In the genomic region with DNA sequence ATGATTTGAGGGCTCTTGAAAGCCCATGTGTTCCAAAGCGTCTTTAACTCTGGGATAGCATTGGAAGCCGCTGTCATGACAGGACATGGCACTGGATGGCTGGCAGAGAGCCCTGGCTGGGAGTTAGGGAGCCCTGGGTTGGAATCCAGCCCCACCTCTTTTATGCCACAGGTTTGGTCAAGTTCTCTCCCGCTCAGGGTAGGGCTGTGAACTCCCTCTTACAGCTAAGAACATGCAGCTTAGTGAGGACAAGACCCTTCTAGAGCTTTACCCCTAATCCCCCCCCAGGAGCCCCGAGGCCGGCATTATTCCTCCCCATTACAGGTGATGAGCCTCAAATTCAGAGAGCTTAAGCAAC, we compare ENCODE assay signal across 2 cellular contexts.
TF ChIP-seq lines count a peak whose summit lies in the region.

No MANE protein-coding gene starts in this region.

TF ChIP-seq in SK-N-SH, 30 proteins besides CTCF, POLR2A, EP300 and RAD21:
- no peak for TF ChIP-seq YY1 (IDR thresholded peaks at IDR 0.05; ENCODE audit: low read depth)
- no peak for TF ChIP-seq GABPA (IDR thresholded peaks at IDR 0.05; ENCODE audit: low read depth)
- no peak for TF ChIP-seq CHD2 (IDR thresholded peaks at IDR 0.05; ENCODE audit: low read length, partially characterized antibody)
- TF ChIP-seq GATA2 (CRISPR knock-in tag; IDR thresholded peaks at IDR 0.05): no peak
- TF ChIP-seq NRF1 (IDR thresholded peaks at IDR 0.05; ENCODE audit: low read depth, low read length): no peak
- TF ChIP-seq MXI1 (IDR thresholded peaks at IDR 0.05; ENCODE audit: low read depth, low read length): no peak
- TF ChIP-seq, protein P1, sequence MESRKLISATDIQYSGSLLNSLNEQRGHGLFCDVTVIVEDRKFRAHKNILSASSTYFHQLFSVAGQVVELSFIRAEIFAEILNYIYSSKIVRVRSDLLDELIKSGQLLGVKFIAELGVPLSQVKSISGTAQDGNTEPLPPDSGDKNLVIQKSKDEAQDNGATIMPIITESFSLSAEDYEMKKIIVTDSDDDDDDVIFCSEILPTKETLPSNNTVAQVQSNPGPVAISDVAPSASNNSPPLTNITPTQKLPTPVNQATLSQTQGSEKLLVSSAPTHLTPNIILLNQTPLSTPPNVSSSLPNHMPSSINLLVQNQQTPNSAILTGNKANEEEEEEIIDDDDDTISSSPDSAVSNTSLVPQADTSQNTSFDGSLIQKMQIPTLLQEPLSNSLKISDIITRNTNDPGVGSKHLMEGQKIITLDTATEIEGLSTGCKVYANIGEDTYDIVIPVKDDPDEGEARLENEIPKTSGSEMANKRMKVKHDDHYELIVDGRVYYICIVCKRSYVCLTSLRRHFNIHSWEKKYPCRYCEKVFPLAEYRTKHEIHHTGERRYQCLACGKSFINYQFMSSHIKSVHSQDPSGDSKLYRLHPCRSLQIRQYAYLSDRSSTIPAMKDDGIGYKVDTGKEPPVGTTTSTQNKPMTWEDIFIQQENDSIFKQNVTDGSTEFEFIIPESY (IDR thresholded peaks at IDR 0.05; ENCODE audit: borderline replicate concordance, low read depth): no peak
- no peak for TF ChIP-seq SIN3A (IDR thresholded peaks at IDR 0.05; ENCODE audit: borderline replicate concordance, low read depth, low read length)
- TF ChIP-seq FOSL2 (IDR thresholded peaks at IDR 0.05; ENCODE audit: borderline replicate concordance, low read depth): no peak
- TF ChIP-seq, protein P2, sequence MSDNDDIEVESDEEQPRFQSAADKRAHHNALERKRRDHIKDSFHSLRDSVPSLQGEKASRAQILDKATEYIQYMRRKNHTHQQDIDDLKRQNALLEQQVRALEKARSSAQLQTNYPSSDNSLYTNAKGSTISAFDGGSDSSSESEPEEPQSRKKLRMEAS (IDR thresholded peaks at IDR 0.05; ENCODE audit: low read depth): no peak
- no peak for TF ChIP-seq POLR2AphosphoS5 (IDR thresholded peaks at IDR 0.05; ENCODE audit: low read depth, low read length)
- TF ChIP-seq RFX5 (IDR thresholded peaks at IDR 0.05; ENCODE audit: low read length): no peak
- no peak for TF ChIP-seq FOXJ3 (CRISPR knock-in tag; IDR thresholded peaks at IDR 0.05)
- no peak for TF ChIP-seq TEAD4 (IDR thresholded peaks at IDR 0.05; ENCODE audit: borderline replicate concordance, insufficient read depth)
- no peak for TF ChIP-seq TAF1 (IDR thresholded peaks at IDR 0.05; ENCODE audit: borderline replicate concordance, low read depth, low read length)
- TF ChIP-seq, protein P3, sequence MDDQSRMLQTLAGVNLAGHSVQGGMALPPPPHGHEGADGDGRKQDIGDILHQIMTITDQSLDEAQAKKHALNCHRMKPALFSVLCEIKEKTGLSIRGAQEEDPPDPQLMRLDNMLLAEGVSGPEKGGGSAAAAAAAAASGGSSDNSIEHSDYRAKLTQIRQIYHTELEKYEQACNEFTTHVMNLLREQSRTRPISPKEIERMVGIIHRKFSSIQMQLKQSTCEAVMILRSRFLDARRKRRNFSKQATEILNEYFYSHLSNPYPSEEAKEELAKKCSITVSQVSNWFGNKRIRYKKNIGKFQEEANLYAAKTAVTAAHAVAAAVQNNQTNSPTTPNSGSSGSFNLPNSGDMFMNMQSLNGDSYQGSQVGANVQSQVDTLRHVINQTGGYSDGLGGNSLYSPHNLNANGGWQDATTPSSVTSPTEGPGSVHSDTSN (IDR thresholded peaks at IDR 0.05): no peak
- TF ChIP-seq, protein P4, sequence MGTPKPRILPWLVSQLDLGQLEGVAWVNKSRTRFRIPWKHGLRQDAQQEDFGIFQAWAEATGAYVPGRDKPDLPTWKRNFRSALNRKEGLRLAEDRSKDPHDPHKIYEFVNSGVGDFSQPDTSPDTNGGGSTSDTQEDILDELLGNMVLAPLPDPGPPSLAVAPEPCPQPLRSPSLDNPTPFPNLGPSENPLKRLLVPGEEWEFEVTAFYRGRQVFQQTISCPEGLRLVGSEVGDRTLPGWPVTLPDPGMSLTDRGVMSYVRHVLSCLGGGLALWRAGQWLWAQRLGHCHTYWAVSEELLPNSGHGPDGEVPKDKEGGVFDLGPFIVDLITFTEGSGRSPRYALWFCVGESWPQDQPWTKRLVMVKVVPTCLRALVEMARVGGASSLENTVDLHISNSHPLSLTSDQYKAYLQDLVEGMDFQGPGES (IDR thresholded peaks at IDR 0.05; ENCODE audit: low read depth, low read length): no peak

TF ChIP-seq in SK-N-SH treated with all-trans-retinoic acid at 6 μM for 48 hours, 23 proteins besides CTCF, POLR2A, EP300 and RAD21:
- TF ChIP-seq, protein P5, sequence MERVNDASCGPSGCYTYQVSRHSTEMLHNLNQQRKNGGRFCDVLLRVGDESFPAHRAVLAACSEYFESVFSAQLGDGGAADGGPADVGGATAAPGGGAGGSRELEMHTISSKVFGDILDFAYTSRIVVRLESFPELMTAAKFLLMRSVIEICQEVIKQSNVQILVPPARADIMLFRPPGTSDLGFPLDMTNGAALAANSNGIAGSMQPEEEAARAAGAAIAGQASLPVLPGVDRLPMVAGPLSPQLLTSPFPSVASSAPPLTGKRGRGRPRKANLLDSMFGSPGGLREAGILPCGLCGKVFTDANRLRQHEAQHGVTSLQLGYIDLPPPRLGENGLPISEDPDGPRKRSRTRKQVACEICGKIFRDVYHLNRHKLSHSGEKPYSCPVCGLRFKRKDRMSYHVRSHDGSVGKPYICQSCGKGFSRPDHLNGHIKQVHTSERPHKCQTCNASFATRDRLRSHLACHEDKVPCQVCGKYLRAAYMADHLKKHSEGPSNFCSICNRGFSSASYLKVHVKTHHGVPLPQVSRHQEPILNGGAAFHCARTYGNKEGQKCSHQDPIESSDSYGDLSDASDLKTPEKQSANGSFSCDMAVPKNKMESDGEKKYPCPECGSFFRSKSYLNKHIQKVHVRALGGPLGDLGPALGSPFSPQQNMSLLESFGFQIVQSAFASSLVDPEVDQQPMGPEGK (CRISPR knock-in tag; IDR thresholded peaks at IDR 0.05; ENCODE audit: borderline replicate concordance): no peak
- TF ChIP-seq ZFP3 (CRISPR knock-in tag; IDR thresholded peaks at IDR 0.05) (no peak), ZFP30 (CRISPR knock-in tag; IDR thresholded peaks at IDR 0.05) (no peak)
